In the genomic region with DNA sequence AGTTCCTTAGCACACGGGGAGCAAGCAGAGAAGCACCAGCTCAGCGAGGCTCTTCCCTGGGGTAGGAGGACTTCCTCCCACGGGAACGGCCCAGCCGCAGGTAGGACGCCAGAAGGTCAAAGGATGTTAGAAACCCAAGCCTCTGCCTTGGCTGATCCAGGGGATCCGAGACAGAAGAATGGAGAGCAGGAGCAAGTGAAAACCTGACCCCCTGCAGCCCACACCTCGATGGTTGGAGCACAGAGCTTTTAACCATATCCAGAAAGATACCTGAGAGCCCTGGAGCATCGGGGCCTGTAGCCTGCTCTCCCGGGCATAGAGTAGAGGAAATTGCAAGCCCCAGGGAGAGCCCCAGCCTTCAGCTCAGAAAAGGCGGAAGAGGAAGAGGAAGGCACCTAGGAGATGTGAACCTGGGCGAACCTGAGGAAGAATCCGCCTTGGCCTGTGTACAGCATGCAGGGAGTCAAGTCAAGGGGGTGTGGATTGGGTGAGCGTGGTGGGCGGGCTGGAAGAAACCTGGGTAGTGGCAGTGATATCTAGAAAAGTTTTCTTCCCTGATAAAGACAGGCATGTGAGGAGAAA, we compare ENCODE assay signal across 16 cellular contexts.
DNase-seq lines count a peak whose midpoint lies in the region; ATAC-seq and TF ChIP-seq lines count a peak whose summit lies in the region.
"Had no signal": no experiment of that assay in that cellular context is flagged by ENCODE, and none has a peak within 500 bp of the region (broad histone marks: within the 10 kb centered on the region; RNA-seq: fewer than 3 reads in every experiment).

No MANE protein-coding gene starts in this region.

- TF ChIP-seq EP300 in stomach (IDR thresholded peaks at IDR 0.05): no peak

- H3K27me3 ChIP-seq in H9 (ENCODE audit: insufficient read depth, low read length): no peaks in the 10 kb centered on the region
- H3K27me3 ChIP-seq in stomach: no peaks in the 10 kb centered on the region

- H3K4ac ChIP-seq in H9 (ENCODE audit: low read depth, low read length): no peak overlapping the region

- no peak overlapping the region for H2BK20ac ChIP-seq in H9 (ENCODE audit: low read depth, low read length, poor library complexity, severe bottlenecking)

- H3K4me1 Mint-ChIP-seq in H9: peaks cover 8 to 17% of the 10 kb centered on the region in 2 experiments
- peaks cover 32% of the 10 kb centered on the region for H3K4me1 Mint-ChIP-seq in nephron progenitor cell
- H3K4me1 Mint-ChIP-seq: IgD-negative memory B cell had no signal

- H3K18ac ChIP-seq in H9 (ENCODE audit: insufficient read length, low read depth, low read length): no peak overlapping the region

- H3T11ph ChIP-seq in H9 (ENCODE audit: low read length): no peak overlapping the region

- H3K36me3 Mint-ChIP-seq in H9 (ENCODE audit: insufficient read depth in 1 of 3, low read depth in 3 of 3): no peaks in the 10 kb centered on the region; a peak in 1 of 7 replicates
- H3K36me3 Mint-ChIP-seq in nephron progenitor cell (ENCODE audit: low read depth): peaks cover 10% of the 10 kb centered on the region
- H3K36me3 Mint-ChIP-seq: IgD-negative memory B cell had no signal

- H3K9me3 Mint-ChIP-seq in H9: no peaks in the 10 kb centered on the region; a peak in 1 of 5 replicates
- peaks cover 18% of the 10 kb centered on the region for H3K9me3 Mint-ChIP-seq in nephron progenitor cell
- H3K9me3 Mint-ChIP-seq: CD4-positive, alpha-beta T cell; IgD-negative memory B cell had no signal

- intact Hi-C loops in stomach (cut with DNase I; ENCODE audit: low total_unique reads): no loop called here

- no peak overlapping the region for H4K91ac ChIP-seq in H9 (ENCODE audit: insufficient read length, low read depth, low read length)

- H2BK12ac ChIP-seq in H9 (ENCODE audit: insufficient read length, low read depth, low read length): no peak overlapping the region

- H4K8ac ChIP-seq in H9 (replicated peaks; ENCODE audit: insufficient read length, low read depth, low read length): no peak overlapping the region

- H4K20me1 ChIP-seq in H9 (ENCODE audit: control insufficient read depth, insufficient read depth, insufficient read length): no peaks in the 10 kb centered on the region

- H2BK15ac ChIP-seq in H9 (ENCODE audit: low read depth, low read length): no peak overlapping the region

- no peak overlapping the region for H3K9ac ChIP-seq in H9 (ENCODE audit: extremely low read depth, insufficient read length, low read length)

- no peak for TF ChIP-seq CTCF in H9 (conservative IDR thresholded peaks at IDR 0.05)
- no peak for TF ChIP-seq CTCF in nephron progenitor cell (IDR thresholded peaks at IDR 0.05)
- no peak for TF ChIP-seq CTCF in stomach (IDR thresholded peaks at IDR 0.05)

- H3K79me2 ChIP-seq in H9 (ENCODE audit: insufficient read depth, low read length): no peaks in the 10 kb centered on the region

- peak; percentile 30 for DNase-seq in activated CD8-positive, alpha-beta memory T cell treated with anti-CD3 and anti-CD28 coated beads for 24 hours
- no peak for DNase-seq in activated CD8-positive, alpha-beta memory T cell treated with anti-CD3 and anti-CD28 coated beads, Interleukin-2, amount 50 U/mL, for 48 hours
- no peak for DNase-seq in H9
- no peak for DNase-seq in nephron progenitor cell
- peak; percentile 7 for DNase-seq in stomach
- no peak for DNase-seq in GOT3 (lab: John Stamatoyannopoulos, UW)
- DNase-seq in islet precursor cell: no peak
- DNase-seq: Calu3; CD4-positive, alpha-beta T cell; DMS153; DMS79 treated with DMSO at 0.1 percent for 48 hours; EL had no signal

- no peak overlapping the region for H2AFZ ChIP-seq in H9 (ENCODE audit: low read length)

- no peak overlapping the region for H3K4me3 ChIP-seq in stomach

- H3K56ac ChIP-seq in H9 (ENCODE audit: insufficient read length, low read depth, low read length): no peak overlapping the region

- no peak overlapping the region for H2BK120ac ChIP-seq in H9 (ENCODE audit: low read depth, low read length, poor library complexity, severe bottlenecking)

- peaks cover 13% of the 10 kb centered on the region for H3K27me3 Mint-ChIP-seq in H9 (ENCODE audit: low read depth)
- peaks cover 6% of the 10 kb centered on the region for H3K27me3 Mint-ChIP-seq in nephron progenitor cell (ENCODE audit: low read depth, poor library complexity)

- H3K23ac ChIP-seq in H9 (ENCODE audit: insufficient read length, low read depth, low read length): no peak overlapping the region

- H3K79me1 ChIP-seq in H9 (ENCODE audit: insufficient read depth, low read depth, low read length, poor library complexity, severe bottlenecking): no peaks in the 10 kb centered on the region

- H3K4me1 ChIP-seq in H9 (ENCODE audit: insufficient read depth, low read length): no peaks in the 10 kb centered on the region
- H3K4me1 ChIP-seq in stomach: peaks cover 3 to 29% (median 11%) of the 10 kb centered on the region in 4 donors

- no peak for ATAC-seq in HG02840 (IDR thresholded peaks at IDR 0.05; ENCODE audit: low FRiP score, unreplicated experiment)
- ATAC-seq: HCT116 had no signal

- TF ChIP-seq POLR2A in stomach (IDR thresholded peaks at IDR 0.05): no peak

- no peaks in the 10 kb centered on the region for H3K23me2 ChIP-seq in H9 (ENCODE audit: insufficient read length, low read depth, low read length, poor library complexity, severe bottlenecking)

- H3K27ac ChIP-seq in H9 (ENCODE audit: insufficient read length, low read depth, low read length) (no peak overlapping the region), stomach (peak overlapping the region in 1 of 5 donors; percentile 83)
- H3K27ac ChIP-seq: 22Rv1 had no signal

- H3K4me3 Mint-ChIP-seq in H9: no peak overlapping the region
- H3K4me3 Mint-ChIP-seq in nephron progenitor cell: no peak overlapping the region
- H3K4me3 Mint-ChIP-seq: CD4-positive, alpha-beta T cell; IgD-negative memory B cell had no signal

- no peak overlapping the region for H3K14ac ChIP-seq in H9 (ENCODE audit: insufficient read depth, low read length)

- WGBS in H9 (ENCODE audit: extremely low coverage, insufficient read length, low lambda C conversion rate): no CpG with 5 or more reads among the region's 15 CpGs
- 87 to 93% (median 91%) methylated on average over 15 of the region's 15 CpGs for WGBS in stomach, 5 donors

- no peak overlapping the region for H2BK5ac ChIP-seq in H9 (ENCODE audit: insufficient read length, low read length)

- H4K5ac ChIP-seq in H9 (ENCODE audit: insufficient read length, low read depth, low read length): no peak overlapping the region

- H3K27ac Mint-ChIP-seq in H9 (peak overlapping the region in 2 of 3 experiments; percentile 21 to 48; a peak in 3 of 7 replicates), nephron progenitor cell (peak overlapping the region; percentile 92)
- H3K27ac Mint-ChIP-seq: CD4-positive, alpha-beta T cell; IgD-negative memory B cell had no signal

- no peaks in the 10 kb centered on the region for H3K9me3 ChIP-seq in H9 (ENCODE audit: control insufficient read depth, low read depth, low read length)
- no peaks in the 10 kb centered on the region for H3K9me3 ChIP-seq in stomach

- H3K36me3 ChIP-seq in stomach: no peaks in the 10 kb centered on the region

- no peak overlapping the region for H2AK5ac ChIP-seq in H9 (ENCODE audit: insufficient read length, low read length)

- no peak overlapping the region for H3K4me2 ChIP-seq in H9 (ENCODE audit: insufficient read depth, insufficient read length, low read length)

Comparison
In these comparisons a context has a peak if more than half of its experiments do, and no peak if none do; other contexts are left out.
1. DNase-seq: peak in activated CD8-positive, alpha-beta memory T cell treated with anti-CD3 and anti-CD28 coated beads for 24 hours (single experiment) and stomach (single experiment); none in activated CD8-positive, alpha-beta memory T cell treated with anti-CD3 and anti-CD28 coated beads, Interleukin-2, amount 50 U/mL, for 48 hours (single experiment), H9 (single experiment), nephron progenitor cell (single experiment), GOT3 (single experiment) and islet precursor cell (single experiment).